9 cellular contexts compared by ENCODE assay signal in genomic region chr22:19962909-19963806, GRCh38. TPM values are rescaled to one million over a fixed set of nuclear protein-coding genes. Genes with fewer than 3 reads are reported as not detected.
A peak's percentile ranks its signal among the peaks of the same experiment; 100 is the strongest.
DNase-seq lines count a peak whose midpoint lies in the region; ATAC-seq, FAIRE-seq and TF ChIP-seq lines count a peak whose summit lies in the region.
"Had no signal": no experiment of that assay in that cellular context is flagged by ENCODE, and none has a peak within 500 bp of the region (broad histone marks: within the 10 kb centered on the region; RNA-seq: fewer than 3 reads in every experiment).

No MANE protein-coding gene starts in this region.

- H2BK20ac ChIP-seq in H9 (ENCODE audit: low read depth, low read length, poor library complexity, severe bottlenecking) = no peak overlapping the region

- no peaks in the 10 kb centered on the region for H3K79me1 ChIP-seq in H9 (ENCODE audit: insufficient read depth, low read depth, low read length, poor library complexity, severe bottlenecking)

- in situ Hi-C loops in gastrocnemius medialis (cut with MboI; ENCODE audit: low sequenced_read_pairs in 4 of 4) = no loop called here

- H3T11ph ChIP-seq in H9 (ENCODE audit: low read length) = no peak overlapping the region

- H4K91ac ChIP-seq in H9 (ENCODE audit: insufficient read length, low read depth, low read length) = no peak overlapping the region

- no peak overlapping the region for H3K4ac ChIP-seq in H9 (ENCODE audit: low read depth, low read length)

- no peak for FAIRE-seq in astrocyte (lab: Jason Lieb, UNC)
- FAIRE-seq in urothelium cell line (lab: Jason Lieb, UNC) = no peak

- H3K79me2 ChIP-seq in H9 (ENCODE audit: insufficient read depth, low read length) (no peaks in the 10 kb centered on the region), astrocyte (ENCODE audit: insufficient read depth, low read length) (no peaks in the 10 kb centered on the region)

- no CpG with 5 or more reads among the region's 30 CpGs for WGBS in H9 (ENCODE audit: extremely low coverage, insufficient read length, low lambda C conversion rate)

- H3K9ac ChIP-seq in H9 (ENCODE audit: extremely low read depth, insufficient read length, low read length) = no peak overlapping the region
- H3K9ac ChIP-seq in astrocyte (ENCODE audit: low read length) = peak overlapping the region; percentile 39

- H3K56ac ChIP-seq in H9 (ENCODE audit: insufficient read length, low read depth, low read length) = no peak overlapping the region

- H3K18ac ChIP-seq in H9 (ENCODE audit: insufficient read length, low read depth, low read length) = no peak overlapping the region

- H3K4me1 ChIP-seq in H9 (ENCODE audit: insufficient read depth, low read length) (peaks cover 2% of the 10 kb centered on the region; the same call in 1 of the 2 replicates), astrocyte (ENCODE audit: insufficient read depth, low read length) (peaks cover 27% of the 10 kb centered on the region), lower lobe of right lung (peaks cover 33% of the 10 kb centered on the region), gastrocnemius medialis (peaks cover 13 to 17% of the 10 kb centered on the region in 2 donors)

- no peak overlapping the region for H2BK5ac ChIP-seq in H9 (ENCODE audit: insufficient read length, low read length)

- H3K27ac Mint-ChIP-seq in H9 = peak overlapping the region in 1 of 3 experiments; percentile 92; a peak in 3 of 7 replicates
- H3K27ac Mint-ChIP-seq in astrocyte (ENCODE audit: unreplicated experiment) = no peak overlapping the region
- H3K27ac Mint-ChIP-seq: stimulated activated memory B cell treated with anti-CD40 and anti-IgM and Interleukin-4, amounts not matched to agents 10 μg/mL and 1 μg/mL and 100 μg/mL, for 72 hours had no signal

- H3K4me1 Mint-ChIP-seq in H9 (peaks cover 25 to 35% of the 10 kb centered on the region in 2 experiments), astrocyte (ENCODE audit: low read depth, unreplicated experiment) (peaks cover 14% of the 10 kb centered on the region)

- no peak overlapping the region for H2AFZ ChIP-seq in H9 (ENCODE audit: low read length)
- H2AFZ ChIP-seq in astrocyte (ENCODE audit: low read depth, low read length) = no peak overlapping the region

- no peaks in the 10 kb centered on the region for H4K20me1 ChIP-seq in H9 (ENCODE audit: control insufficient read depth, insufficient read depth, insufficient read length)
- H4K20me1 ChIP-seq in astrocyte (ENCODE audit: insufficient read depth, low read length) = peaks cover 64% of the 10 kb centered on the region

- no peak overlapping the region for H4K5ac ChIP-seq in H9 (ENCODE audit: insufficient read length, low read depth, low read length)

- no peak overlapping the region for H2BK120ac ChIP-seq in H9 (ENCODE audit: low read depth, low read length, poor library complexity, severe bottlenecking)

- H3K23ac ChIP-seq in H9 (ENCODE audit: insufficient read length, low read depth, low read length) = no peak overlapping the region

- H3K36me3 Mint-ChIP-seq in H9 (ENCODE audit: insufficient read depth in 1 of 3, low read depth in 3 of 3) (peaks cover 0 to 24% (median 15%) of the 10 kb centered on the region in 3 experiments; a peak in 3 of 7 replicates), astrocyte (ENCODE audit: low read depth, unreplicated experiment) (peaks cover 8% of the 10 kb centered on the region)

- H3K27me3 Mint-ChIP-seq in H9 (ENCODE audit: low read depth) = no peaks in the 10 kb centered on the region; the same call in 1 of the 2 replicates
- no peaks in the 10 kb centered on the region for H3K27me3 Mint-ChIP-seq in astrocyte (ENCODE audit: low read depth, unreplicated experiment)
- H3K27me3 Mint-ChIP-seq: stimulated activated memory B cell treated with anti-CD40 and anti-IgM and Interleukin-4, amounts not matched to agents 10 μg/mL and 1 μg/mL and 100 μg/mL, for 72 hours had no signal

- H3K4me3 ChIP-seq in astrocyte (ENCODE audit: insufficient read depth, low read depth, low read length) = no peak overlapping the region
- H3K4me3 ChIP-seq in lower lobe of right lung = peak overlapping the region; percentile 35
- H3K4me3 ChIP-seq in gastrocnemius medialis = no peak overlapping the region

- ATAC-seq in lower lobe of right lung (peak; percentile 87 to 91), HG03108 (IDR thresholded peaks at IDR 0.05; ENCODE audit: unreplicated experiment) (no peak), gastrocnemius medialis (no peak), HG02970 (IDR thresholded peaks at IDR 0.05; ENCODE audit: low FRiP score, unreplicated experiment) (no peak)

- no peak for TF ChIP-seq POLR2A in gastrocnemius medialis (IDR thresholded peaks at IDR 0.05)

- no peak overlapping the region for H2AK5ac ChIP-seq in H9 (ENCODE audit: insufficient read length, low read length)

- H3K4me3 Mint-ChIP-seq in H9 (peak overlapping the region in 1 of 2 experiments; percentile 70; a peak in 3 of 5 replicates), astrocyte (ENCODE audit: unreplicated experiment) (no peak overlapping the region)
- H3K4me3 Mint-ChIP-seq: stimulated activated memory B cell treated with anti-CD40 and anti-IgM and Interleukin-4, amounts not matched to agents 10 μg/mL and 1 μg/mL and 100 μg/mL, for 72 hours had no signal

- no peak overlapping the region for H3K14ac ChIP-seq in H9 (ENCODE audit: insufficient read depth, low read length)

- H3K36me3 ChIP-seq in astrocyte (ENCODE audit: insufficient read depth, low read length) (peaks cover 5% of the 10 kb centered on the region), lower lobe of right lung (peaks cover 36% of the 10 kb centered on the region), gastrocnemius medialis (peaks cover 0 to 24% of the 10 kb centered on the region in 2 donors)

- H3K27me3 ChIP-seq in H9 (ENCODE audit: insufficient read depth, low read length) (no peaks in the 10 kb centered on the region), astrocyte (ENCODE audit: insufficient read depth, low read length) (no peaks in the 10 kb centered on the region), lower lobe of right lung (ENCODE audit: low read depth) (no peaks in the 10 kb centered on the region), gastrocnemius medialis (no peaks in the 10 kb centered on the region)

- no peak overlapping the region for H4K8ac ChIP-seq in H9 (replicated peaks; ENCODE audit: insufficient read length, low read depth, low read length)

- TF ChIP-seq CTCF in H9 (conservative IDR thresholded peaks at IDR 0.05) (no peak), astrocyte (IDR thresholded peaks at IDR 0.05; ENCODE audit: insufficient read depth, low read depth, low read length) (no peak), lower lobe of right lung (IDR thresholded peaks at IDR 0.05) (no peak), gastrocnemius medialis (IDR thresholded peaks at IDR 0.05 in 4 of 5, conservative IDR thresholded peaks at IDR 0.05 in 1 of 5) (no peak)

- intact Hi-C loops in lower lobe of right lung (cut with DNase I) = no loop called here
- intact Hi-C loops in gastrocnemius medialis (cut with DNase I; ENCODE audit: low total_unique reads) = no loop called here

- peak; percentile 51 for DNase-seq in AG08395 (ENCODE audit: low spot score)
- DNase-seq in H9 = peak; percentile 92
- DNase-seq in astrocyte (ENCODE audit: low read depth) = peak; percentile 21
- DNase-seq in lower lobe of right lung = peak; percentile 92
- DNase-seq in gastrocnemius medialis = no peak
- no peak for DNase-seq in urothelium cell line (ENCODE audit: low spot score)

- no peaks in the 10 kb centered on the region for H3K23me2 ChIP-seq in H9 (ENCODE audit: insufficient read length, low read depth, low read length, poor library complexity, severe bottlenecking)

- H3K9me3 ChIP-seq in H9 (ENCODE audit: control insufficient read depth, low read depth, low read length) (no peaks in the 10 kb centered on the region), astrocyte (ENCODE audit: insufficient read depth, low read depth, low read length) (no peaks in the 10 kb centered on the region), lower lobe of right lung (no peaks in the 10 kb centered on the region), gastrocnemius medialis (no peaks in the 10 kb centered on the region)

- H3K9me3 Mint-ChIP-seq in H9 (no peaks in the 10 kb centered on the region), astrocyte (ENCODE audit: unreplicated experiment) (no peaks in the 10 kb centered on the region)
- H3K9me3 Mint-ChIP-seq: stimulated activated memory B cell treated with anti-CD40 and anti-IgM and Interleukin-4, amounts not matched to agents 10 μg/mL and 1 μg/mL and 100 μg/mL, for 72 hours had no signal

- H3K27ac ChIP-seq in H9 (ENCODE audit: insufficient read length, low read depth, low read length) (no peak overlapping the region), astrocyte (ENCODE audit: low read depth, low read length) (peak overlapping the region; percentile 30), lower lobe of right lung (peak overlapping the region; percentile 78), gastrocnemius medialis (no peak overlapping the region)

- peak overlapping the region; percentile 30 for H3K4me2 ChIP-seq in H9 (ENCODE audit: insufficient read depth, insufficient read length, low read length)
- peak overlapping the region; percentile 55 for H3K4me2 ChIP-seq in astrocyte (ENCODE audit: low read length)

- H2BK15ac ChIP-seq in H9 (ENCODE audit: low read depth, low read length) = no peak overlapping the region

- no peak overlapping the region for H2BK12ac ChIP-seq in H9 (ENCODE audit: insufficient read length, low read depth, low read length)

RNA-seq across cellular contexts. Expression of gene TXNRD2, which starts 21.5 kb away (rescaled TPM):
- 22.9 and 25.5 TPM in 2 replicates for total RNA-seq in H9 (2021)
- 19.8 and 25.7 TPM in 2 replicates for total RNA-seq in astrocyte
- total RNA-seq in lower lobe of right lung = 47.5 TPM
- total RNA-seq in gastrocnemius medialis = 10 to 100 TPM in 3 of 4 donors, 1 to 10 TPM in 1; 9.0 to 18.0 (median 14.4) TPM

RNA-seq across cellular contexts. Expression of gene COMT, which starts 21.6 kb away (rescaled TPM):
- 42.2 and 43.3 TPM in 2 replicates for total RNA-seq in H9 (2021)
- total RNA-seq in astrocyte = 116 and 120 TPM in 2 replicates
- 235 TPM for total RNA-seq in lower lobe of right lung
- total RNA-seq in gastrocnemius medialis = 100 to 1,000 TPM; 154 to 255 (median 223) TPM

RNA-seq across cellular contexts. Expression of gene ARVCF, which starts 53.5 kb away (rescaled TPM):
- 40.7 and 41.1 TPM in 2 replicates for total RNA-seq in H9 (2021)
- total RNA-seq in astrocyte = 11.0 and 17.9 TPM in 2 replicates
- total RNA-seq in lower lobe of right lung = 16.8 TPM
- 10 to 100 TPM in 3 of 4 donors, 1 to 10 TPM in 1; 6.9 to 19.6 (median 18.0) TPM for total RNA-seq in gastrocnemius medialis

RNA-seq across cellular contexts. Expression of gene TANGO2, which starts 57.8 kb away (rescaled TPM):
- 14.6 and 22.9 TPM in 2 replicates for total RNA-seq in H9 (2021)
- 28.0 TPM in 2 replicates for total RNA-seq in astrocyte
- total RNA-seq in lower lobe of right lung = 45.1 TPM
- 100 to 1,000 TPM in 1 of 4 donors, 10 to 100 TPM in 3; 43.0 to 115 (median 52.5) TPM for total RNA-seq in gastrocnemius medialis

Comparison
In these comparisons a context has a peak if more than half of its experiments do, and no peak if none do; other contexts are left out.
1. DNase-seq: peak in AG08395 (single experiment), H9 (single experiment), astrocyte (single experiment) and lower lobe of right lung (single experiment); none in gastrocnemius medialis (0 of 2) and urothelium cell line (single experiment).
2. H3K27ac ChIP-seq: peak in astrocyte (single experiment) and lower lobe of right lung (single experiment); none in H9 (single experiment) and gastrocnemius medialis (0 of 4).
3. ATAC-seq: peak in lower lobe of right lung (2 of 2); none in HG03108 (single experiment), gastrocnemius medialis (0 of 2) and HG02970 (single experiment).